Comparison of ENCODE assay signal across 8 cellular contexts in the genomic region with DNA sequence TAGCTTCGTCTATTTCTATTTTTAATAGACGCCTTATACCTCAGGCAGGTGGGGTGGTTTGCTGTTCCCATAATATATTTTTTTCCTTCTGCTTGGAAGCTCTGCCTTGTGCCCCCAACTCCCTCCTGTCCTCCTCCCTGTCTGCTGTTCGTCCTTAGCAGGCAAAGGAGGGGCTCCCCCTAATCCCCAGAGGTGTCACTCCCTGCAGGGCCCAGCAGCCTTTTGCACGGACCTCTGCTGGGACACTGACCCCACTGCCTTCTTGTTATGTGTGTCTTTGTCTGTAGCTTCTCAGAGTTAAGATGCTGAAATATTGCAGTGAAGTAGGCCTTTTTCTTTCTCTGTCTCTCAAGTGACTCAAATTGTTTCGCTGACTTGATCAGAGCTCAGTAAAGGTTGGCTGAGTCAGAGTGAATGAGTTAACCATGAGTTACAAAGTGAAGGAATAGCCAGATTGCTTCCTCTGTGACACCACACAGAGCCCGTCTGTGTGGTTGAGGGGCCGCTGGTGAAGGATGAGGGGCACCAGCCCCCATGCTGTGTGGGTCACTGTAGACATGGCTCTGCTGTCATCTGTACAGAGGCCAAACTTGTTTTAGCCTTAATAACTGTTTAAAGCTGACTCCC. TPM values are rescaled to one million over a fixed set of nuclear protein-coding genes. Genes with fewer than 3 reads are reported as not detected.
A peak's percentile ranks its signal among the peaks of the same experiment; 100 is the strongest.
DNase-seq lines count a peak whose midpoint lies in the region; ATAC-seq and TF ChIP-seq lines count a peak whose summit lies in the region.

No MANE protein-coding gene starts in this region.

- H3K79me1 ChIP-seq in mesenchymal stem cell (replicated peaks; ENCODE audit: low read length, poor library complexity, severe bottlenecking): peaks cover 19% of the 10 kb centered on the region

- H2BK15ac ChIP-seq in mesenchymal stem cell (ENCODE audit: low read depth, poor library complexity, severe bottlenecking): no peak overlapping the region

- no peak overlapping the region for H3K23ac ChIP-seq in mesenchymal stem cell (ENCODE audit: low read length in 2 of 2)

- no peak overlapping the region for H4K91ac ChIP-seq in mesenchymal stem cell (ENCODE audit: low read length)

- TF ChIP-seq CTCF in thyroid gland (IDR thresholded peaks at IDR 0.05): no peak

- H3K4ac ChIP-seq in mesenchymal stem cell (ENCODE audit: low read depth in 1 of 2, low read length in 2 of 2): no peak overlapping the region

- H2BK12ac ChIP-seq in mesenchymal stem cell (ENCODE audit: low read length in 2 of 2): no peak overlapping the region

- H3K9me3 ChIP-seq in mesenchymal stem cell (ENCODE audit: control insufficient read depth, low read length): no peaks in the 10 kb centered on the region
- H3K9me3 ChIP-seq in thyroid gland: no peaks in the 10 kb centered on the region

- no peak overlapping the region for H2AFZ ChIP-seq in mesenchymal stem cell (ENCODE audit: low read depth, low read length)

- TF ChIP-seq POLR2A in thyroid gland (IDR thresholded peaks at IDR 0.05): no peak

- peak overlapping the region in 1 of 2 experiments; percentile 49 for H3K4me3 ChIP-seq in mesenchymal stem cell (ENCODE audit: insufficient read depth in 1 of 2, low read depth in 1 of 2, low read length in 2 of 2)
- no peak overlapping the region for H3K4me3 ChIP-seq in thyroid gland (replicated peaks in 1 of 3)

- WGBS in mesenchymal stem cell: 34% methylated on average over 7 of the region's 7 CpGs
- WGBS in thyroid gland, 2 donors: 76 to 88% methylated on average over 7 of the region's 7 CpGs

- peak overlapping the region in 1 of 2 experiments; percentile 76 for H3K18ac ChIP-seq in mesenchymal stem cell (ENCODE audit: low read depth in 1 of 2, low read length in 2 of 2)

- H3K14ac ChIP-seq in mesenchymal stem cell (ENCODE audit: low read length in 2 of 2): no peak overlapping the region

- peak; percentile 57 for DNase-seq in GM04503 (ENCODE audit: low read depth)
- DNase-seq in RKO (ENCODE audit: low spot score): peak; percentile 89
- peak; percentile 79 for DNase-seq in mesenchymal stem cell
- DNase-seq in thyroid gland: no peak
- DNase-seq in NCI-H345 treated with DMSO at 0.1 percent for 48 hours (lab: John Stamatoyannopoulos, UW; ENCODE audit: unreplicated experiment): no peak
- no peak for DNase-seq in SIG-M5 (lab: John Stamatoyannopoulos, UW)
- DNase-seq in sciatic nerve (ENCODE audit: low spot score): no peak

- H3K4me2 ChIP-seq in mesenchymal stem cell (ENCODE audit: low read length, poor library complexity, severe bottlenecking): no peak overlapping the region

- H3K36me3 ChIP-seq in mesenchymal stem cell (ENCODE audit: control insufficient read depth in 1 of 2, insufficient read depth in 2 of 2, low read depth in 1 of 2, low read length in 2 of 2) (peaks cover 0 to 2% of the 10 kb centered on the region in 2 experiments), thyroid gland (no peaks in the 10 kb centered on the region)

- peak overlapping the region; percentile 45 for H4K8ac ChIP-seq in mesenchymal stem cell (ENCODE audit: low read length)

- H2BK120ac ChIP-seq in mesenchymal stem cell (ENCODE audit: low read depth, low read length): no peak overlapping the region

- peak overlapping the region; percentile 81 for H3K9ac ChIP-seq in mesenchymal stem cell (ENCODE audit: low read length)

- H3K27ac ChIP-seq in mesenchymal stem cell (ENCODE audit: low read length, poor library complexity, severe bottlenecking) (peak overlapping the region; percentile 43), thyroid gland (no peak overlapping the region)

- H3K4me1 ChIP-seq in mesenchymal stem cell (ENCODE audit: control insufficient read depth, insufficient read depth, low read depth, low read length): peaks cover 12% of the 10 kb centered on the region
- H3K4me1 ChIP-seq in thyroid gland: no peaks in the 10 kb centered on the region

- H2AK5ac ChIP-seq in mesenchymal stem cell (ENCODE audit: low read length, severe bottlenecking): no peak overlapping the region

- no peaks in the 10 kb centered on the region for H3K27me3 ChIP-seq in mesenchymal stem cell (ENCODE audit: control insufficient read depth in 1 of 2, insufficient read depth in 1 of 2, low read length in 2 of 2)
- no peaks in the 10 kb centered on the region for H3K27me3 ChIP-seq in thyroid gland

- H2BK5ac ChIP-seq in mesenchymal stem cell (ENCODE audit: low read depth, low read length, poor library complexity, severe bottlenecking): no peak overlapping the region

- ATAC-seq in GM21737 (IDR thresholded peaks at IDR 0.05; ENCODE audit: unreplicated experiment) (peak; percentile 51), sciatic nerve (no peak)

- intact Hi-C loops in thyroid gland (cut with DNase I): no loop called here
- intact Hi-C loops in sciatic nerve (cut with DNase I): no loop called here

RNA-seq across cellular contexts. Expression of a gene that starts 47.7 kb away (rescaled TPM):
- 10.6 TPM for polyA plus RNA-seq in mesenchymal stem cell (2013, experiment 1 of 2)
- 11.5 TPM for polyA plus RNA-seq in mesenchymal stem cell (2013, experiment 2 of 2)
- total RNA-seq in thyroid gland: 10 to 100 TPM in 3 of 4 donors, 1 to 10 TPM in 1; 8.4 to 35.3 (median 15.2) TPM
- total RNA-seq in sciatic nerve: 30.5 TPM

Comparison
In these comparisons a context has a peak if more than half of its experiments do, and no peak if none do; other contexts are left out.
1. DNase-seq: peak in GM04503 (single experiment), RKO (single experiment) and mesenchymal stem cell (single experiment); none in thyroid gland (0 of 2), NCI-H345 treated with DMSO at 0.1 percent for 48 hours (single experiment), SIG-M5 (single experiment) and sciatic nerve (single experiment).